ENCODE assay signal across 24 cellular contexts in genomic region chr1:31012210-31012924, GRCh38. TPM values are rescaled to one million over a fixed set of nuclear protein-coding genes. Genes with fewer than 3 reads are reported as not detected.
DNase-seq lines count a peak whose midpoint lies in the region; ATAC-seq and FAIRE-seq lines count a peak whose summit lies in the region.
"Had no signal": no experiment of that assay in that cellular context is flagged by ENCODE, and none has a peak within 500 bp of the region (broad histone marks: within the 10 kb centered on the region; RNA-seq: fewer than 3 reads in every experiment).

No MANE protein-coding gene starts in this region.

- POLR2A ChIA-PET in CD8-positive, alpha-beta memory T cell (lab: Charles Lee), result no interaction called here

- H3K4me1 ChIP-seq in CD8-positive, alpha-beta memory T cell (ENCODE audit: insufficient read depth, low read length), result peaks cover 61% of the 10 kb centered on the region
- H3K4me1 ChIP-seq in small intestine (ENCODE audit: control insufficient read depth in 2 of 2, insufficient read depth in 1 of 2, low read depth in 1 of 2, low read length in 1 of 2), result peaks cover 7 to 17% of the 10 kb centered on the region in 2 donors

- H3K9me3 ChIP-seq in CD8-positive, alpha-beta memory T cell (ENCODE audit: low read length), result no peaks in the 10 kb centered on the region
- H3K9me3 ChIP-seq in small intestine (ENCODE audit: control insufficient read depth, low read depth), result no peaks in the 10 kb centered on the region
- H3K9me3 ChIP-seq: gastroesophageal sphincter, Peyer's patch, SJSA1, testis had no signal

- no peak for ATAC-seq in activated T-helper 17 cell treated with anti-CD3 and anti-CD28 coated beads, Interleukin-2, amount 50 U/mL, for 72 hours (replicated peaks)
- ATAC-seq in left colon (peak; percentile 53), GM21381 (IDR thresholded peaks at IDR 0.05; ENCODE audit: unreplicated experiment) (no peak)
- ATAC-seq: gastroesophageal sphincter, HCT116 had no signal

- WGBS in small intestine, 3 donors, result 48 to 69% (median 49%) methylated on average over 4 of the region's 4 CpGs

- peaks cover 65 to 81% (median 79%) of the 10 kb centered on the region in 3 donors for H3K4me1 Mint-ChIP-seq in CD8-positive, alpha-beta memory T cell
- H3K4me1 Mint-ChIP-seq in activated T-helper 17 cell treated with anti-CD3 and anti-CD28 coated beads, Interleukin-2, amount 50 U/mL, for 72 hours, result peaks cover 48% of the 10 kb centered on the region

- peak overlapping the region in 3 of 7 donors; percentile 0 to 45 (median 42) for H3K4me3 Mint-ChIP-seq in CD8-positive, alpha-beta memory T cell
- no peak overlapping the region for H3K4me3 Mint-ChIP-seq in activated T-helper 17 cell treated with anti-CD3 and anti-CD28 coated beads, Interleukin-2, amount 50 U/mL, for 72 hours

- CTCF ChIA-PET in CD8-positive, alpha-beta memory T cell (lab: Charles Lee), result no interaction called here

- no peaks in the 10 kb centered on the region for H3K9me3 Mint-ChIP-seq in CD8-positive, alpha-beta memory T cell
- H3K9me3 Mint-ChIP-seq in activated T-helper 17 cell treated with anti-CD3 and anti-CD28 coated beads, Interleukin-2, amount 50 U/mL, for 72 hours, result no peaks in the 10 kb centered on the region

- no peak for FAIRE-seq in small intestine (lab: Jason Lieb, UNC)
- FAIRE-seq: islet of Langerhans had no signal

- DNase-seq in CD8-positive, alpha-beta memory T cell, result no peak
- no peak for DNase-seq in left colon
- peak; percentile 64 for DNase-seq in small intestine
- no peak for DNase-seq in activated gamma-delta T cell (lab: John Stamatoyannopoulos, UW)
- no peak for DNase-seq in putamen (ENCODE audit: low spot score)
- DNase-seq: activated CD4-positive, alpha-beta T cell treated with anti-CD3 and anti-CD28 coated beads for 48 hours; activated naive CD4-positive, alpha-beta T cell treated with anti-CD3 and anti-CD28 coated beads, Interleukin-2, amount 50 U/mL, for 16 hours; amygdala; cortex of kidney; DMS 273 treated with DMSO at 0.1 percent for 48 hours; NCI-H1417 treated with DMSO at 0.1 percent for 48 hours; NCI-H524 treated with DMSO at 0.1 percent for 48 hours; occipital lobe; Peyer's patch; stimulated activated CD4-positive, alpha-beta T cell treated with anti-CD3 and anti-CD28 coated beads, Interleukin-2, amount 100 ng/mL, for 24 hours; T-helper 1 cell; testis had no signal

- intact Hi-C loops in left colon (cut with DNase I, micrococcal nuclease), result no loop called here

- H3K27ac Mint-ChIP-seq in CD8-positive, alpha-beta memory T cell, result peak overlapping the region in 6 of 8 donors; percentile 9 to 48 (median 20)
- peak overlapping the region; percentile 56 for H3K27ac Mint-ChIP-seq in activated T-helper 17 cell treated with anti-CD3 and anti-CD28 coated beads, Interleukin-2, amount 50 U/mL, for 72 hours

- peaks cover 0 to 29% (median 1%) of the 10 kb centered on the region in 3 donors for H3K36me3 Mint-ChIP-seq in CD8-positive, alpha-beta memory T cell
- H3K36me3 Mint-ChIP-seq in activated T-helper 17 cell treated with anti-CD3 and anti-CD28 coated beads, Interleukin-2, amount 50 U/mL, for 72 hours (ENCODE audit: low read depth), result peaks cover 62% of the 10 kb centered on the region

- H3K27me3 Mint-ChIP-seq in CD8-positive, alpha-beta memory T cell, result no peaks in the 10 kb centered on the region
- H3K27me3 Mint-ChIP-seq in activated T-helper 17 cell treated with anti-CD3 and anti-CD28 coated beads, Interleukin-2, amount 50 U/mL, for 72 hours, result no peaks in the 10 kb centered on the region

- H3K27me3 ChIP-seq in CD8-positive, alpha-beta memory T cell (ENCODE audit: insufficient read depth, low read length, poor library complexity, severe bottlenecking), result no peaks in the 10 kb centered on the region
- no peaks in the 10 kb centered on the region for H3K27me3 ChIP-seq in small intestine (ENCODE audit: control insufficient read depth in 2 of 2, insufficient read depth in 2 of 2, low read length in 2 of 2)
- H3K27me3 ChIP-seq: gastroesophageal sphincter, Peyer's patch, SJSA1, testis had no signal

- H3K4me3 ChIP-seq in CD8-positive, alpha-beta memory T cell (ENCODE audit: low read length), result no peak overlapping the region
- no peak overlapping the region for H3K4me3 ChIP-seq in small intestine (ENCODE audit: low read depth in 1 of 2, low read length in 2 of 2)
- H3K4me3 ChIP-seq: gastroesophageal sphincter, Peyer's patch, SJSA1, skin epidermis, testis had no signal

- no peak overlapping the region for H3K27ac ChIP-seq in CD8-positive, alpha-beta memory T cell (ENCODE audit: low read depth, low read length)
- H3K27ac ChIP-seq in small intestine (ENCODE audit: low read depth in 1 of 2, low read length in 1 of 2), result no peak overlapping the region
- H3K27ac ChIP-seq: gastroesophageal sphincter, Peyer's patch, SJSA1, skin epidermis, testis had no signal

- H3K36me3 ChIP-seq in CD8-positive, alpha-beta memory T cell (ENCODE audit: insufficient read depth, low read length), result no peaks in the 10 kb centered on the region
- no peaks in the 10 kb centered on the region for H3K36me3 ChIP-seq in small intestine (ENCODE audit: control insufficient read depth in 2 of 2, insufficient read depth in 2 of 2, low read length in 2 of 2)
- H3K36me3 ChIP-seq: gastroesophageal sphincter, Peyer's patch had no signal

RNA-seq across cellular contexts. Expression of gene PUM1, which starts 53.1 kb away (rescaled TPM):
- total RNA-seq in CD8-positive, alpha-beta memory T cell, result 100 to 1,000 TPM in 1 of 2 experiments, 10 to 100 TPM in 1; 99.8 to 113 TPM
- 127 TPM for polyA plus RNA-seq in CD8-positive, alpha-beta memory T cell
- total RNA-seq in activated T-helper 17 cell treated with anti-CD3 and anti-CD28 coated beads, Interleukin-2, amount 50 U/mL, for 72 hours, result 100 to 1,000 TPM; 109 to 114 TPM
- total RNA-seq in left colon, result 100 to 1,000 TPM; 111 to 118 TPM
- 10 to 100 TPM; 16.5 to 26.6 (median 19.9) TPM for polyA plus RNA-seq in small intestine
